Comparison of ENCODE assay signal across 1 cellular context in the genomic region with DNA sequence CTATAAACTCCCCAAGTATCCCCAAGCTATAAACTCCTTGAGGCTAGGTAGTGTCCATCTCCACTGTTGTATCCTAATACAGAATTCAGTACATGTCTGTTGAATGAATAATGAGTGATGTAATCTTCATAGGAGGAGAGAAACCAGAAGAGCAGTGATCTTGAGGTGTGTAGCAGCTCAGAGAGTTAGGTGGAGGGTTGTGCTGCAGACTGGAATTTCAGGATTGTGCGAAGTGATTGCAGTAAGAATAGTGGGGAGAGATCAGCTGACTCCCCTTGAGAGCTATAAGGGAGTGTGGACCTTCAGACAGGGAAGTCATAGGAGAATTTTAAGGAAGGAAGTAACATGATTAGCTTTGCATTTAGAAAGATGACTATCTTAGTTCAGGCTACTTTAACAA.
TF ChIP-seq lines count a peak whose summit lies in the region.

No MANE protein-coding gene starts in this region.

TF ChIP-seq in K562, 482 proteins besides CTCF, POLR2A, EP300 and RAD21:
- TF ChIP-seq JUND (IDR thresholded peaks at IDR 0.05; ENCODE audit: borderline replicate concordance, low read depth, low read length) (0 out of 2 replicates have a peak, but pooled peaks have one; percentile 8), JUND (tag; IDR thresholded peaks at IDR 0.05; ENCODE audit: borderline replicate concordance, low read depth, low read length) (no peak), TEAD1 (CRISPR knock-in tag; IDR thresholded peaks at IDR 0.05) (no peak), CBX8 (IDR thresholded peaks at IDR 0.05; ENCODE audit: borderline replicate concordance, extremely low read depth, low read depth, low read length, poor library complexity, severe bottlenecking) (no peak), PHB2 (IDR thresholded peaks at IDR 0.05; ENCODE audit: low read depth) (no peak), ZNF253 (CRISPR knock-in tag; conservative IDR thresholded peaks at IDR 0.05) (no peak), NCOA1 (IDR thresholded peaks at IDR 0.05; ENCODE audit: low read depth) (no peak), NCOA4 (IDR thresholded peaks at IDR 0.05; ENCODE audit: partially characterized antibody) (no peak), PCBP1 (IDR thresholded peaks at IDR 0.05; ENCODE audit: low read depth, low read length, poor library complexity, severe bottlenecking) (no peak), FUS (optimal IDR thresholded peaks at IDR 0.05; ENCODE audit: low read depth, low read length) (no peak), CEBPG (CRISPR knock-in tag; IDR thresholded peaks at IDR 0.05) (no peak), CEBPG (tag; conservative IDR thresholded peaks at IDR 0.05 in 1 of 2, IDR thresholded peaks at IDR 0.05 in 1 of 2) (peak in 1 of 2 experiments; percentile 39; a peak in 1 of 4 replicates)
- TF ChIP-seq, protein P1, sequence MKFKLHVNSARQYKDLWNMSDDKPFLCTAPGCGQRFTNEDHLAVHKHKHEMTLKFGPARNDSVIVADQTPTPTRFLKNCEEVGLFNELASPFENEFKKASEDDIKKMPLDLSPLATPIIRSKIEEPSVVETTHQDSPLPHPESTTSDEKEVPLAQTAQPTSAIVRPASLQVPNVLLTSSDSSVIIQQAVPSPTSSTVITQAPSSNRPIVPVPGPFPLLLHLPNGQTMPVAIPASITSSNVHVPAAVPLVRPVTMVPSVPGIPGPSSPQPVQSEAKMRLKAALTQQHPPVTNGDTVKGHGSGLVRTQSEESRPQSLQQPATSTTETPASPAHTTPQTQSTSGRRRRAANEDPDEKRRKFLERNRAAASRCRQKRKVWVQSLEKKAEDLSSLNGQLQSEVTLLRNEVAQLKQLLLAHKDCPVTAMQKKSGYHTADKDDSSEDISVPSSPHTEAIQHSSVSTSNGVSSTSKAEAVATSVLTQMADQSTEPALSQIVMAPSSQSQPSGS (CRISPR knock-in tag; IDR thresholded peaks at IDR 0.05): no peak
- TF ChIP-seq, protein P2, sequence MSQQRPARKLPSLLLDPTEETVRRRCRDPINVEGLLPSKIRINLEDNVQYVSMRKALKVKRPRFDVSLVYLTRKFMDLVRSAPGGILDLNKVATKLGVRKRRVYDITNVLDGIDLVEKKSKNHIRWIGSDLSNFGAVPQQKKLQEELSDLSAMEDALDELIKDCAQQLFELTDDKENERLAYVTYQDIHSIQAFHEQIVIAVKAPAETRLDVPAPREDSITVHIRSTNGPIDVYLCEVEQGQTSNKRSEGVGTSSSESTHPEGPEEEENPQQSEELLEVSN (IDR thresholded peaks at IDR 0.05; ENCODE audit: borderline replicate concordance in 1 of 2, extremely low read depth in 1 of 2, insufficient read depth in 1 of 2, insufficient read length in 1 of 2, low read depth in 1 of 2, low read length in 1 of 2, poor library complexity in 1 of 2, severe bottlenecking in 1 of 2): no peak
- TF ChIP-seq, protein P3, sequence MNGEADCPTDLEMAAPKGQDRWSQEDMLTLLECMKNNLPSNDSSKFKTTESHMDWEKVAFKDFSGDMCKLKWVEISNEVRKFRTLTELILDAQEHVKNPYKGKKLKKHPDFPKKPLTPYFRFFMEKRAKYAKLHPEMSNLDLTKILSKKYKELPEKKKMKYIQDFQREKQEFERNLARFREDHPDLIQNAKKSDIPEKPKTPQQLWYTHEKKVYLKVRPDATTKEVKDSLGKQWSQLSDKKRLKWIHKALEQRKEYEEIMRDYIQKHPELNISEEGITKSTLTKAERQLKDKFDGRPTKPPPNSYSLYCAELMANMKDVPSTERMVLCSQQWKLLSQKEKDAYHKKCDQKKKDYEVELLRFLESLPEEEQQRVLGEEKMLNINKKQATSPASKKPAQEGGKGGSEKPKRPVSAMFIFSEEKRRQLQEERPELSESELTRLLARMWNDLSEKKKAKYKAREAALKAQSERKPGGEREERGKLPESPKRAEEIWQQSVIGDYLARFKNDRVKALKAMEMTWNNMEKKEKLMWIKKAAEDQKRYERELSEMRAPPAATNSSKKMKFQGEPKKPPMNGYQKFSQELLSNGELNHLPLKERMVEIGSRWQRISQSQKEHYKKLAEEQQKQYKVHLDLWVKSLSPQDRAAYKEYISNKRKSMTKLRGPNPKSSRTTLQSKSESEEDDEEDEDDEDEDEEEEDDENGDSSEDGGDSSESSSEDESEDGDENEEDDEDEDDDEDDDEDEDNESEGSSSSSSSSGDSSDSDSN (IDR thresholded peaks at IDR 0.05; ENCODE audit: borderline replicate concordance in 1 of 2, low read depth in 2 of 2, low read length in 2 of 2): no peak
- TF ChIP-seq, protein P4, sequence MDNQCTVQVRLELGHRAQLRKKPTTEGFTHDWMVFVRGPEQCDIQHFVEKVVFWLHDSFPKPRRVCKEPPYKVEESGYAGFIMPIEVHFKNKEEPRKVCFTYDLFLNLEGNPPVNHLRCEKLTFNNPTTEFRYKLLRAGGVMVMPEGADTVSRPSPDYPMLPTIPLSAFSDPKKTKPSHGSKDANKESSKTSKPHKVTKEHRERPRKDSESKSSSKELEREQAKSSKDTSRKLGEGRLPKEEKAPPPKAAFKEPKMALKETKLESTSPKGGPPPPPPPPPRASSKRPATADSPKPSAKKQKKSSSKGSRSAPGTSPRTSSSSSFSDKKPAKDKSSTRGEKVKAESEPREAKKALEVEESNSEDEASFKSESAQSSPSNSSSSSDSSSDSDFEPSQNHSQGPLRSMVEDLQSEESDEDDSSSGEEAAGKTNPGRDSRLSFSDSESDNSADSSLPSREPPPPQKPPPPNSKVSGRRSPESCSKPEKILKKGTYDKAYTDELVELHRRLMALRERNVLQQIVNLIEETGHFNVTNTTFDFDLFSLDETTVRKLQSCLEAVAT (IDR thresholded peaks at IDR 0.05): no peak
- TF ChIP-seq, protein P5, sequence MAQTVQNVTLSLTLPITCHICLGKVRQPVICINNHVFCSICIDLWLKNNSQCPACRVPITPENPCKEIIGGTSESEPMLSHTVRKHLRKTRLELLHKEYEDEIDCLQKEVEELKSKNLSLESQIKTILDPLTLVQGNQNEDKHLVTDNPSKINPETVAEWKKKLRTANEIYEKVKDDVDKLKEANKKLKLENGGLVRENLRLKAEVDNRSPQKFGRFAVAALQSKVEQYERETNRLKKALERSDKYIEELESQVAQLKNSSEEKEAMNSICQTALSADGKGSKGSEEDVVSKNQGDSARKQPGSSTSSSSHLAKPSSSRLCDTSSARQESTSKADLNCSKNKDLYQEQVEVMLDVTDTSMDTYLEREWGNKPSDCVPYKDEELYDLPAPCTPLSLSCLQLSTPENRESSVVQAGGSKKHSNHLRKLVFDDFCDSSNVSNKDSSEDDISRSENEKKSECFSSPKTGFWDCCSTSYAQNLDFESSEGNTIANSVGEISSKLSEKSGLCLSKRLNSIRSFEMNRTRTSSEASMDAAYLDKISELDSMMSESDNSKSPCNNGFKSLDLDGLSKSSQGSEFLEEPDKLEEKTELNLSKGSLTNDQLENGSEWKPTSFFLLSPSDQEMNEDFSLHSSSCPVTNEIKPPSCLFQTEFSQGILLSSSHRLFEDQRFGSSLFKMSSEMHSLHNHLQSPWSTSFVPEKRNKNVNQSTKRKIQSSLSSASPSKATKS (CRISPR knock-in tag; IDR thresholded peaks at IDR 0.05): no peak
- TF ChIP-seq, protein P6, sequence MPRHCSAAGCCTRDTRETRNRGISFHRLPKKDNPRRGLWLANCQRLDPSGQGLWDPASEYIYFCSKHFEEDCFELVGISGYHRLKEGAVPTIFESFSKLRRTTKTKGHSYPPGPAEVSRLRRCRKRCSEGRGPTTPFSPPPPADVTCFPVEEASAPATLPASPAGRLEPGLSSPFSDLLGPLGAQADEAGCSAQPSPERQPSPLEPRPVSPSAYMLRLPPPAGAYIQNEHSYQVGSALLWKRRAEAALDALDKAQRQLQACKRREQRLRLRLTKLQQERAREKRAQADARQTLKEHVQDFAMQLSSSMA (CRISPR knock-in tag; IDR thresholded peaks at IDR 0.05): no peak
- TF ChIP-seq, protein P7, sequence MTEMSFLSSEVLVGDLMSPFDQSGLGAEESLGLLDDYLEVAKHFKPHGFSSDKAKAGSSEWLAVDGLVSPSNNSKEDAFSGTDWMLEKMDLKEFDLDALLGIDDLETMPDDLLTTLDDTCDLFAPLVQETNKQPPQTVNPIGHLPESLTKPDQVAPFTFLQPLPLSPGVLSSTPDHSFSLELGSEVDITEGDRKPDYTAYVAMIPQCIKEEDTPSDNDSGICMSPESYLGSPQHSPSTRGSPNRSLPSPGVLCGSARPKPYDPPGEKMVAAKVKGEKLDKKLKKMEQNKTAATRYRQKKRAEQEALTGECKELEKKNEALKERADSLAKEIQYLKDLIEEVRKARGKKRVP (CRISPR knock-in tag; IDR thresholded peaks at IDR 0.05): no peak
- TF ChIP-seq, protein P8, sequence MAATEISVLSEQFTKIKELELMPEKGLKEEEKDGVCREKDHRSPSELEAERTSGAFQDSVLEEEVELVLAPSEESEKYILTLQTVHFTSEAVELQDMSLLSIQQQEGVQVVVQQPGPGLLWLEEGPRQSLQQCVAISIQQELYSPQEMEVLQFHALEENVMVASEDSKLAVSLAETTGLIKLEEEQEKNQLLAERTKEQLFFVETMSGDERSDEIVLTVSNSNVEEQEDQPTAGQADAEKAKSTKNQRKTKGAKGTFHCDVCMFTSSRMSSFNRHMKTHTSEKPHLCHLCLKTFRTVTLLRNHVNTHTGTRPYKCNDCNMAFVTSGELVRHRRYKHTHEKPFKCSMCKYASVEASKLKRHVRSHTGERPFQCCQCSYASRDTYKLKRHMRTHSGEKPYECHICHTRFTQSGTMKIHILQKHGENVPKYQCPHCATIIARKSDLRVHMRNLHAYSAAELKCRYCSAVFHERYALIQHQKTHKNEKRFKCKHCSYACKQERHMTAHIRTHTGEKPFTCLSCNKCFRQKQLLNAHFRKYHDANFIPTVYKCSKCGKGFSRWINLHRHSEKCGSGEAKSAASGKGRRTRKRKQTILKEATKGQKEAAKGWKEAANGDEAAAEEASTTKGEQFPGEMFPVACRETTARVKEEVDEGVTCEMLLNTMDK (IDR thresholded peaks at IDR 0.05; ENCODE audit: borderline replicate concordance, insufficient read depth, low read depth, low read length, poor library complexity, severe bottlenecking): no peak
